In genomic region chr12:101695698-101696097, GRCh38 we compare ENCODE assay signal across 14 cellular contexts. TPM values are rescaled to one million over a fixed set of nuclear protein-coding genes. Genes with fewer than 3 reads are reported as not detected.
DNase-seq lines count a peak whose midpoint lies in the region; ATAC-seq and TF ChIP-seq lines count a peak whose summit lies in the region.
"Had no signal": no experiment of that assay in that cellular context is flagged by ENCODE, and none has a peak within 500 bp of the region (broad histone marks: within the 10 kb centered on the region; RNA-seq: fewer than 3 reads in every experiment).

No MANE protein-coding gene starts in this region.

- no peaks in the 10 kb centered on the region for H3K36me3 Mint-ChIP-seq in MCF 10A (ENCODE audit: insufficient read depth, unreplicated experiment)
- no peaks in the 10 kb centered on the region for H3K36me3 Mint-ChIP-seq in memory B cell

- TF ChIP-seq CTCF in 22Rv1 (IDR thresholded peaks at IDR 0.05): no peak
- no peak for TF ChIP-seq CTCF in MCF 10A (IDR thresholded peaks at IDR 0.05; ENCODE audit: unreplicated experiment)

- H3K9me3 Mint-ChIP-seq in MCF 10A (ENCODE audit: unreplicated experiment) (no peaks in the 10 kb centered on the region), memory B cell (no peaks in the 10 kb centered on the region)

- H3K27ac ChIP-seq in 22Rv1: peak overlapping the region; percentile 98

- CTCF ChIA-PET in MCF 10A (lab: Yijun Ruan, JAX): interaction anchor here (0.7 kb wide), 1 partner anchor 165 kb away, joined by 3 read pairs; no protein-coding TSS in a partner anchor

- DNase-seq in LoVo (ENCODE audit: low spot score) (peak; percentile 22), MCF 10A (ENCODE audit: unreplicated experiment) (peak; percentile 55), memory B cell (ENCODE audit: low spot score in 2 of 2) (no peak), GF-D8 (lab: John Stamatoyannopoulos, UW) (no peak)
- DNase-seq in stimulated activated CD4-positive, alpha-beta T cell treated with anti-CD3 and anti-CD28 coated beads, Interleukin-2, amount 100 ng/mL, for 24 hours: no peak
- DNase-seq: DMS 273 treated with DMSO at 0.1 percent for 48 hours, hippocampal formation, lower lobe of right lung had no signal

- ATAC-seq in memory B cell (ENCODE audit: low read depth): no peak
- no peak for ATAC-seq in GM18519 (IDR thresholded peaks at IDR 0.05; ENCODE audit: low FRiP score, unreplicated experiment)
- ATAC-seq in HG02763 (IDR thresholded peaks at IDR 0.05; ENCODE audit: unreplicated experiment): no peak
- ATAC-seq: lower lobe of right lung had no signal

- peaks cover 23% of the 10 kb centered on the region for H3K4me1 Mint-ChIP-seq in MCF 10A (ENCODE audit: insufficient read depth, unreplicated experiment)
- peaks cover 31% of the 10 kb centered on the region for H3K4me1 Mint-ChIP-seq in memory B cell

- no peak overlapping the region for H3K4me3 Mint-ChIP-seq in MCF 10A (ENCODE audit: unreplicated experiment)
- H3K4me3 Mint-ChIP-seq in memory B cell: no peak overlapping the region

- H3K27me3 Mint-ChIP-seq in MCF 10A (ENCODE audit: insufficient read depth, unreplicated experiment): no peaks in the 10 kb centered on the region
- H3K27me3 Mint-ChIP-seq in memory B cell: no peaks in the 10 kb centered on the region

- peak overlapping the region; percentile 59 for H3K27ac Mint-ChIP-seq in MCF 10A (ENCODE audit: low read depth, unreplicated experiment)
- peak overlapping the region; percentile 94 for H3K27ac Mint-ChIP-seq in memory B cell

- BruUV-seq in MCF 10A (replicated peaks; lab: Mats Ljungman, UMichigan): no TSS peak

- POLR2A ChIA-PET in MCF 10A (lab: Yijun Ruan, JAX): interaction anchor here (0.7 to 1.2 kb wide), 3 partner anchors 12 to 327 kb away, joined by 3 to 4 read pairs (median 3); no protein-coding TSS in a partner anchor

- intact Hi-C loops in MCF 10A (cut with micrococcal nuclease): loop anchor here (5.0 kb wide), 1 partner anchor 62 kb away; no protein-coding TSS in a partner anchor

RNA-seq across cellular contexts. Expression of gene CHPT1, which starts 1.7 kb away (rescaled TPM):
- 28.1 and 33.5 TPM in 2 replicates for total RNA-seq in MCF 10A (2022)

RNA-seq across cellular contexts. Expression of gene SYCP3, which starts 43.6 kb away (rescaled TPM):
- total RNA-seq in MCF 10A (2022): not detected in 2 replicates
- total RNA-seq: ascending aorta, osteocyte, ureter had no signal

Comparison
In these comparisons a context has a peak if more than half of its experiments do, and no peak if none do; other contexts are left out.
1. DNase-seq: peak in LoVo (single experiment) and MCF 10A (single experiment); none in memory B cell (0 of 2), GF-D8 (single experiment) and stimulated activated CD4-positive, alpha-beta T cell treated with anti-CD3 and anti-CD28 coated beads, Interleukin-2, amount 100 ng/mL, for 24 hours (0 of 2).